ENCODE assay signal across 24 cellular contexts in the genomic region with DNA sequence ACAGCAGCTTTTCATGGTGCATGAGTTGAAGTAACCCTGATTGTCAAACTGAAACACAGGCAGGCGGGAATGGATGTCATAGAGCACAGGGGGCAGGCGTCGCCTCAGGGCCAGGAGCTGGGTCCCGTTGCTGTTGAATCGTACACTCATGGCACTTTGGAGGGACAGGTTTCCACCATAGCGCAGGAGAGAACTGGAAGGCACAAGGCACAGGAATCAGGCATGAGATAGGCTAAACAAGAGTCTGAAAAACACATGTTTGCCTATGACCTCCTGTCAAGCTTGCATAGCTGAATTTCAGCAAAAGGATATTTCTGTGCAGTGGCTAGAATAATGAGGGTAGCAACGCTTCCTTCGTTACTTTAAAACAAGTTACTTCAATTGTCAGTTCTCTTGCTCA.
DNase-seq lines count a peak whose midpoint lies in the region; ATAC-seq and TF ChIP-seq lines count a peak whose summit lies in the region.
"Had no signal": no experiment of that assay in that cellular context is flagged by ENCODE, and none has a peak within 500 bp of the region (broad histone marks: within the 10 kb centered on the region; RNA-seq: fewer than 3 reads in every experiment).

No MANE protein-coding gene starts in this region.

- peaks cover 40% of the 10 kb centered on the region for H3K4me1 Mint-ChIP-seq in endodermal cell
- H3K4me1 Mint-ChIP-seq: IgD-negative memory B cell had no signal

- H4K20me1 ChIP-seq in mammary epithelial cell (ENCODE audit: insufficient read depth, low read length), result no peaks in the 10 kb centered on the region

- H3K36me3 ChIP-seq in breast epithelium, result no peaks in the 10 kb centered on the region
- peaks cover 1% of the 10 kb centered on the region for H3K36me3 ChIP-seq in mammary epithelial cell (ENCODE audit: insufficient read depth, low read length)
- peaks cover 66% of the 10 kb centered on the region for H3K36me3 ChIP-seq in endodermal cell (ENCODE audit: control insufficient read depth, insufficient read depth, low read length)
- no peaks in the 10 kb centered on the region for H3K36me3 ChIP-seq in trophoblast cell (ENCODE audit: control insufficient read depth in 1 of 2, insufficient read depth in 2 of 2, low read length in 2 of 2)

- H3K27ac Mint-ChIP-seq in endodermal cell, result peak overlapping the region; percentile 19
- H3K27ac Mint-ChIP-seq: IgD-negative memory B cell had no signal

- peaks cover 19% of the 10 kb centered on the region for H3K36me3 Mint-ChIP-seq in endodermal cell (ENCODE audit: low read depth)

- no peak for DNase-seq in breast epithelium (ENCODE audit: low spot score in 2 of 2)
- no peak for DNase-seq in mammary epithelial cell
- no peak for DNase-seq in endodermal cell
- peak; percentile 32 to 73 for DNase-seq in trophoblast cell
- DNase-seq in NCI-H2171 treated with DMSO at 0.1 percent for 48 hours (lab: John Stamatoyannopoulos, UW), result no peak
- DNase-seq in RKO (ENCODE audit: low spot score), result no peak
- no peak for DNase-seq in Right ventricle myocardium superior
- DNase-seq: CD4-positive, alpha-beta memory T cell; COR-L47; GDM1; HCEC 1CT; MM.1S; NCI-H2029; NCI-H446 treated with DMSO at 0.1 percent for 48 hours; NCI-H526; NCI-H82; NK-92 treated with Interleukin-12 subunit alpha and Interleukin-12 subunit beta, amount 100 ng/mL, for 24 hours; PC-9; SHP77 treated with DMSO at 0.1 percent for 48 hours had no signal

- CTCF ChIA-PET in mammary epithelial cell (lab: Charles Lee; ENCODE audit: low non-redundant PET), result no interaction called here

- H3K79me2 ChIP-seq in mammary epithelial cell (ENCODE audit: insufficient read depth, low read length), result peaks cover 43% of the 10 kb centered on the region
- peaks cover 5% of the 10 kb centered on the region for H3K79me2 ChIP-seq in trophoblast cell (ENCODE audit: control insufficient read depth, insufficient read depth, low read length, poor library complexity)

- peak overlapping the region; percentile 17 for H2AK5ac ChIP-seq in trophoblast cell (ENCODE audit: low read length)

- no peak for TF ChIP-seq POLR2A in breast epithelium (IDR thresholded peaks at IDR 0.05)

- peak overlapping the region; percentile 24 for H4K8ac ChIP-seq in trophoblast cell (ENCODE audit: low read depth, low read length)

- H3K4me3 ChIP-seq in breast epithelium (no peak overlapping the region), mammary epithelial cell (replicated peaks in 1 of 3; ENCODE audit: insufficient read depth in 1 of 3, low read depth in 2 of 3, low read length in 3 of 3) (no peak overlapping the region), endodermal cell (ENCODE audit: low read length) (no peak overlapping the region), trophoblast cell (ENCODE audit: low read depth, low read length) (no peak overlapping the region)
- H3K4me3 ChIP-seq: BLaER1 treated with 17β-estradiol and CSF1 and Interleukin-3, amounts not matched to agents 10 nM and 100 nM; GM12878; PC-9 had no signal

- 93% methylated on average over 8 of the region's 8 CpGs for WGBS in mammary epithelial cell (ENCODE audit: low coverage, missing lambda C conversion rate)
- 95 to 98% methylated on average over 6 to 8 of the region's 8 CpGs for WGBS in endodermal cell (ENCODE audit: insufficient coverage in 1 of 2, insufficient read length in 1 of 2), 2 experiments
- WGBS in trophoblast cell (ENCODE audit: extremely low coverage, insufficient coverage, insufficient read length), result no CpG with 5 or more reads among the region's 8 CpGs

- H3K9ac ChIP-seq in mammary epithelial cell (ENCODE audit: insufficient read depth, low read length), result no peak overlapping the region
- no peak overlapping the region for H3K9ac ChIP-seq in endodermal cell (ENCODE audit: extremely low read depth, low read length, poor library complexity, severe bottlenecking)
- no peak overlapping the region for H3K9ac ChIP-seq in trophoblast cell (ENCODE audit: low read length)
- H3K9ac ChIP-seq: BLaER1 treated with 17β-estradiol and CSF1 and Interleukin-3, amounts not matched to agents 10 nM and 100 nM; KMS-11 had no signal

- in situ Hi-C loops in mammary epithelial cell (cut with MboI; ENCODE audit: low sequenced_read_pairs in 2 of 2), result loop anchor here (10.0 to 25.0 kb wide), 2 partner anchors 147 to 179 kb away; no protein-coding TSS in a partner anchor

- peaks cover 0 to 17% of the 10 kb centered on the region in 2 donors for H3K4me1 ChIP-seq in breast epithelium
- peaks cover 52% of the 10 kb centered on the region for H3K4me1 ChIP-seq in mammary epithelial cell (ENCODE audit: insufficient read depth, low read length)
- H3K4me1 ChIP-seq in endodermal cell (ENCODE audit: control insufficient read depth, insufficient read depth, low read length), result peaks cover 24% of the 10 kb centered on the region
- H3K4me1 ChIP-seq in trophoblast cell (ENCODE audit: control insufficient read depth in 1 of 2, insufficient read depth in 2 of 2, low read length in 2 of 2), result peaks cover 16 to 30% of the 10 kb centered on the region in 2 experiments
- H3K4me1 ChIP-seq: BLaER1 treated with 17β-estradiol and CSF1 and Interleukin-3, amounts not matched to agents 10 nM and 100 nM had no signal

- dilution Hi-C loops in mammary epithelial cell (cut with HindIII; ENCODE audit: low sequenced_read_pairs), result loop anchor here (10.0 to 25.0 kb wide), 2 partner anchors 127 to 229 kb away; no protein-coding TSS in a partner anchor

- H3K9me3 ChIP-seq in breast epithelium (no peaks in the 10 kb centered on the region), mammary epithelial cell (replicated peaks; ENCODE audit: insufficient read depth, low read length) (no peaks in the 10 kb centered on the region), endodermal cell (ENCODE audit: control insufficient read depth, low read length) (no peaks in the 10 kb centered on the region), trophoblast cell (ENCODE audit: insufficient read depth, low read depth, low read length) (no peaks in the 10 kb centered on the region)
- H3K9me3 ChIP-seq: BLaER1 treated with 17β-estradiol and CSF1 and Interleukin-3, amounts not matched to agents 10 nM and 100 nM had no signal

- no peaks in the 10 kb centered on the region for H3K9me3 Mint-ChIP-seq in endodermal cell
- H3K9me3 Mint-ChIP-seq: CD4-positive, alpha-beta memory T cell; IgD-negative memory B cell had no signal

- no peak overlapping the region for H3K23ac ChIP-seq in trophoblast cell (ENCODE audit: low read length)

- H3K27me3 ChIP-seq in breast epithelium, result no peaks in the 10 kb centered on the region
- no peaks in the 10 kb centered on the region for H3K27me3 ChIP-seq in mammary epithelial cell (ENCODE audit: insufficient read depth, low read length)
- no peaks in the 10 kb centered on the region for H3K27me3 ChIP-seq in endodermal cell (ENCODE audit: control insufficient read depth, insufficient read depth, low read length, poor library complexity, severe bottlenecking)
- no peaks in the 10 kb centered on the region for H3K27me3 ChIP-seq in trophoblast cell (ENCODE audit: insufficient read depth, low read length)
- H3K27me3 ChIP-seq: BLaER1 treated with 17β-estradiol and CSF1 and Interleukin-3, amounts not matched to agents 10 nM and 100 nM had no signal

- H3K27ac ChIP-seq in breast epithelium (peak overlapping the region; percentile 26 to 96), mammary epithelial cell (ENCODE audit: insufficient read depth, low read depth, low read length) (no peak overlapping the region), endodermal cell (ENCODE audit: low read depth, low read length) (no peak overlapping the region), trophoblast cell (ENCODE audit: low read depth, low read length) (no peak overlapping the region)
- H3K27ac ChIP-seq: BLaER1 treated with 17β-estradiol and CSF1 and Interleukin-3, amounts not matched to agents 10 nM and 100 nM; KMS-11; PC-9; RWPE1 had no signal

- no peak overlapping the region for H3K4ac ChIP-seq in trophoblast cell (ENCODE audit: low read depth, low read length)

- peak overlapping the region; percentile 81 for H4K91ac ChIP-seq in trophoblast cell (ENCODE audit: low read depth, low read length)

- peak overlapping the region; percentile 4 for H3K18ac ChIP-seq in trophoblast cell (ENCODE audit: low read length)

- no peak for ATAC-seq in Right ventricle myocardium superior (ENCODE audit: poor library complexity)
- ATAC-seq: GM12878 had no signal

- H3K14ac ChIP-seq in trophoblast cell (ENCODE audit: low read length), result peak overlapping the region; percentile 10

- H3K79me1 ChIP-seq in trophoblast cell (ENCODE audit: low read length), result peaks cover 45% of the 10 kb centered on the region

- peak overlapping the region; percentile 67 for H2BK5ac ChIP-seq in trophoblast cell (ENCODE audit: low read depth, low read length, poor library complexity)

- no peak overlapping the region for H2AFZ ChIP-seq in mammary epithelial cell (ENCODE audit: low read depth, low read length)
- no peak overlapping the region for H2AFZ ChIP-seq in trophoblast cell (ENCODE audit: insufficient read depth, low read length, poor library complexity)
- H2AFZ ChIP-seq: PC-9 had no signal

- H3K4me3 Mint-ChIP-seq in endodermal cell, result no peak overlapping the region
- H3K4me3 Mint-ChIP-seq: CD4-positive, alpha-beta memory T cell; IgD-negative memory B cell had no signal

- BruUV-seq in mammary epithelial cell (replicated peaks; lab: Mats Ljungman, UMichigan), result no TSS peak

- no peak overlapping the region for H4K12ac ChIP-seq in trophoblast cell (ENCODE audit: low read depth, low read length)

- no peaks in the 10 kb centered on the region for H3K27me3 Mint-ChIP-seq in endodermal cell (ENCODE audit: insufficient read depth)
- H3K27me3 Mint-ChIP-seq: CD4-positive, alpha-beta memory T cell; IgD-negative memory B cell had no signal

- intact Hi-C loops in breast epithelium (cut with DNase I; ENCODE audit: low total_unique reads), result no loop called here
- intact Hi-C loops in mammary epithelial cell (cut with micrococcal nuclease), result loop anchor here (5.0 kb wide), 1 partner anchor 34 kb away; no protein-coding TSS in a partner anchor
- intact Hi-C loops in Right ventricle myocardium superior (cut with DNase I), result no loop called here

- peak overlapping the region; percentile 66 for H2BK12ac ChIP-seq in trophoblast cell (ENCODE audit: low read length)

- H2BK120ac ChIP-seq in trophoblast cell (ENCODE audit: insufficient read depth, low read length, poor library complexity), result peak overlapping the region; percentile 89

- H3K4me2 ChIP-seq in mammary epithelial cell (ENCODE audit: insufficient read depth, low read depth, low read length) (no peak overlapping the region), trophoblast cell (ENCODE audit: low read length) (no peak overlapping the region)
- H3K4me2 ChIP-seq: BLaER1 treated with 17β-estradiol and CSF1 and Interleukin-3, amounts not matched to agents 10 nM and 100 nM; KMS-11; PC-9 had no signal

- no peak for TF ChIP-seq CTCF in breast epithelium (IDR thresholded peaks at IDR 0.05)
- no peak for TF ChIP-seq CTCF in mammary epithelial cell (conservative IDR thresholded peaks at IDR 0.05 in 1 of 2, IDR thresholded peaks at IDR 0.05 in 1 of 2; ENCODE audit: extremely low read depth in 1 of 2, insufficient read depth in 1 of 2, low read depth in 1 of 2, low read length in 2 of 2)
- no peak for TF ChIP-seq CTCF in endodermal cell (conservative IDR thresholded peaks at IDR 0.05)

Comparison
In these comparisons a context has a peak if more than half of its experiments do, and no peak if none do; other contexts are left out.
1. H3K27ac ChIP-seq: peak in breast epithelium (2 of 2); none in mammary epithelial cell (single experiment), endodermal cell (single experiment) and trophoblast cell (single experiment).
2. DNase-seq: peak in trophoblast cell (2 of 2); none in breast epithelium (0 of 2), mammary epithelial cell (single experiment), endodermal cell (single experiment), NCI-H2171 treated with DMSO at 0.1 percent for 48 hours (single experiment), RKO (single experiment) and Right ventricle myocardium superior (single experiment).